Comparison of ENCODE assay signal across 1 cellular context in the genomic region with DNA sequence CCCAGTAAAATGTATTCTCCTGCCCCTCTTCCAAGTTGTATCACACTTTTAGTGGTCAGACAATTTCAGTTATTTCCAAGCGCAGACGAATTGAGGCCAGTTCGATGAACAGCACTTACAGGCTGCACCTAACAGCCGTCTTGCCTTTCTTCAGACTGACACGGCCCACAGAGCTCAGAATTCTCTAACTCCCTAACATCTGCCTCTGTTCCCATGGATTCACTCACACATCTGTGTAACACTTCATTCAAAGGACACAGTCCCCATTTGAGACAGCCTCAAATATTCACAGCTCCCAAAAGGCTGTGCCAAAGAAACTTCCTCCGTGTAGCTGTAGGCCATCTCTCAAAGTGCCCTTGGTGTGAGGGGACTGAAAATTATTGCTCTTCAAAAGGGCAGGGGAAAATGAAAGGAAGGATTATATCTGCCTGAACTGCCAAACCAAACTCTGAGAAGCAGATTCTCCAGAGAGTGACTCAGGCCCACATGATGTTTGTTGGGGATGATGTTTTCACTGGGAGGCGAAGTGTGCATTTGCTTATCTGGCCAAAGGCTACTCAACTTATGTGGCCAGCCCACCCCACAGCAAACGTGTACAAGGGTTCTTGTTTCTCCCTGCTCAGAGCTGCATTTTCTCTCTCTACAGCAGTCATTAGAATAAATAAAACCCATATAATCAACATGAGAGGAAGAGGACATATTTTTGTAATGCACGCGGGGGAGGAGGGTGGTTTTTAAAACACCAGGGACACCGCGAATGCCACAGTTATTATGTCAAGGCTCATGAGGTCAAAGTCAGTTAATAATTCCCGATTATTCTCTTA.
TF ChIP-seq lines count a peak whose summit lies in the region.

No MANE protein-coding gene starts in this region.

TF ChIP-seq in K562, 482 proteins besides CTCF, POLR2A, EP300 and RAD21 (continued from another document and continues in another):
- TF ChIP-seq, protein P1, sequence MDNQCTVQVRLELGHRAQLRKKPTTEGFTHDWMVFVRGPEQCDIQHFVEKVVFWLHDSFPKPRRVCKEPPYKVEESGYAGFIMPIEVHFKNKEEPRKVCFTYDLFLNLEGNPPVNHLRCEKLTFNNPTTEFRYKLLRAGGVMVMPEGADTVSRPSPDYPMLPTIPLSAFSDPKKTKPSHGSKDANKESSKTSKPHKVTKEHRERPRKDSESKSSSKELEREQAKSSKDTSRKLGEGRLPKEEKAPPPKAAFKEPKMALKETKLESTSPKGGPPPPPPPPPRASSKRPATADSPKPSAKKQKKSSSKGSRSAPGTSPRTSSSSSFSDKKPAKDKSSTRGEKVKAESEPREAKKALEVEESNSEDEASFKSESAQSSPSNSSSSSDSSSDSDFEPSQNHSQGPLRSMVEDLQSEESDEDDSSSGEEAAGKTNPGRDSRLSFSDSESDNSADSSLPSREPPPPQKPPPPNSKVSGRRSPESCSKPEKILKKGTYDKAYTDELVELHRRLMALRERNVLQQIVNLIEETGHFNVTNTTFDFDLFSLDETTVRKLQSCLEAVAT (IDR thresholded peaks at IDR 0.05): 0 out of 4 replicates have a peak, but pooled peaks of 1 of the 2 experiments have one; percentile 18
- TF ChIP-seq NR2C2 (CRISPR knock-in tag; IDR thresholded peaks at IDR 0.05) (no peak), NR2C2 (tag; IDR thresholded peaks at IDR 0.05) (peak; percentile 67), RBFOX2 (IDR thresholded peaks at IDR 0.05; ENCODE audit: low read depth, low read length) (no peak), MAFG (tag; conservative IDR thresholded peaks at IDR 0.05) (peak; percentile 34; the same call in 1 of the 2 replicates), MCM3 (IDR thresholded peaks at IDR 0.05) (no peak), TAF1 (IDR thresholded peaks at IDR 0.05; ENCODE audit: control insufficient read depth, extremely low read depth, insufficient read depth, low read length, severe bottlenecking) (no peak), CTBP1 (IDR thresholded peaks at IDR 0.05; ENCODE audit: borderline replicate concordance) (peak; percentile 61; the same call in 1 of the 2 replicates), SMARCB1 (IDR thresholded peaks at IDR 0.05; ENCODE audit: insufficient read length, low read depth) (no peak), ZC3H8 (IDR thresholded peaks at IDR 0.05) (no peak), ZNF77 (CRISPR knock-in tag; IDR thresholded peaks at IDR 0.05) (no peak), ZBTB8A (IDR thresholded peaks at IDR 0.05; ENCODE audit: partially characterized antibody) (no peak), SMAD3 (CRISPR knock-in tag; conservative IDR thresholded peaks at IDR 0.05) (no peak), RB1 (IDR thresholded peaks at IDR 0.05; ENCODE audit: low read depth) (no peak), CREM (IDR thresholded peaks at IDR 0.05; ENCODE audit: low read depth) (0 out of 2 replicates have a peak, but pooled peaks have one; percentile 51), KDM4B (IDR thresholded peaks at IDR 0.05; ENCODE audit: borderline replicate concordance in 2 of 2, low read depth in 1 of 2) (no peak), DIDO1 (tag; IDR thresholded peaks at IDR 0.05; ENCODE audit: low read depth) (0 out of 2 replicates have a peak, but pooled peaks have one; percentile 41), TAF9B (IDR thresholded peaks at IDR 0.05; ENCODE audit: partially characterized antibody) (no peak), PYGO2 (tag; IDR thresholded peaks at IDR 0.05) (peak; percentile 5; the same call in 1 of the 2 replicates), FOXJ2 (tag; IDR thresholded peaks at IDR 0.05) (peak; percentile 84), GTF2F1 (IDR thresholded peaks at IDR 0.05; ENCODE audit: low read depth, low read length) (no peak), MTA2 (IDR thresholded peaks at IDR 0.05; ENCODE audit: low read depth) (peak; percentile 13; the same call in 1 of the 2 replicates), CREBBP (IDR thresholded peaks at IDR 0.05; ENCODE audit: low read depth, low read length) (no peak)
- TF ChIP-seq, protein P2, sequence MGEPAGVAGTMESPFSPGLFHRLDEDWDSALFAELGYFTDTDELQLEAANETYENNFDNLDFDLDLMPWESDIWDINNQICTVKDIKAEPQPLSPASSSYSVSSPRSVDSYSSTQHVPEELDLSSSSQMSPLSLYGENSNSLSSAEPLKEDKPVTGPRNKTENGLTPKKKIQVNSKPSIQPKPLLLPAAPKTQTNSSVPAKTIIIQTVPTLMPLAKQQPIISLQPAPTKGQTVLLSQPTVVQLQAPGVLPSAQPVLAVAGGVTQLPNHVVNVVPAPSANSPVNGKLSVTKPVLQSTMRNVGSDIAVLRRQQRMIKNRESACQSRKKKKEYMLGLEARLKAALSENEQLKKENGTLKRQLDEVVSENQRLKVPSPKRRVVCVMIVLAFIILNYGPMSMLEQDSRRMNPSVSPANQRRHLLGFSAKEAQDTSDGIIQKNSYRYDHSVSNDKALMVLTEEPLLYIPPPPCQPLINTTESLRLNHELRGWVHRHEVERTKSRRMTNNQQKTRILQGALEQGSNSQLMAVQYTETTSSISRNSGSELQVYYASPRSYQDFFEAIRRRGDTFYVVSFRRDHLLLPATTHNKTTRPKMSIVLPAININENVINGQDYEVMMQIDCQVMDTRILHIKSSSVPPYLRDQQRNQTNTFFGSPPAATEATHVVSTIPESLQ (CRISPR knock-in tag; IDR thresholded peaks at IDR 0.05): no peak
- TF ChIP-seq, protein P3, sequence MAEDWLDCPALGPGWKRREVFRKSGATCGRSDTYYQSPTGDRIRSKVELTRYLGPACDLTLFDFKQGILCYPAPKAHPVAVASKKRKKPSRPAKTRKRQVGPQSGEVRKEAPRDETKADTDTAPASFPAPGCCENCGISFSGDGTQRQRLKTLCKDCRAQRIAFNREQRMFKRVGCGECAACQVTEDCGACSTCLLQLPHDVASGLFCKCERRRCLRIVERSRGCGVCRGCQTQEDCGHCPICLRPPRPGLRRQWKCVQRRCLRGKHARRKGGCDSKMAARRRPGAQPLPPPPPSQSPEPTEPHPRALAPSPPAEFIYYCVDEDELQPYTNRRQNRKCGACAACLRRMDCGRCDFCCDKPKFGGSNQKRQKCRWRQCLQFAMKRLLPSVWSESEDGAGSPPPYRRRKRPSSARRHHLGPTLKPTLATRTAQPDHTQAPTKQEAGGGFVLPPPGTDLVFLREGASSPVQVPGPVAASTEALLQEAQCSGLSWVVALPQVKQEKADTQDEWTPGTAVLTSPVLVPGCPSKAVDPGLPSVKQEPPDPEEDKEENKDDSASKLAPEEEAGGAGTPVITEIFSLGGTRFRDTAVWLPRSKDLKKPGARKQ (CRISPR knock-in tag; IDR thresholded peaks at IDR 0.05): no peak
- TF ChIP-seq, protein P4, sequence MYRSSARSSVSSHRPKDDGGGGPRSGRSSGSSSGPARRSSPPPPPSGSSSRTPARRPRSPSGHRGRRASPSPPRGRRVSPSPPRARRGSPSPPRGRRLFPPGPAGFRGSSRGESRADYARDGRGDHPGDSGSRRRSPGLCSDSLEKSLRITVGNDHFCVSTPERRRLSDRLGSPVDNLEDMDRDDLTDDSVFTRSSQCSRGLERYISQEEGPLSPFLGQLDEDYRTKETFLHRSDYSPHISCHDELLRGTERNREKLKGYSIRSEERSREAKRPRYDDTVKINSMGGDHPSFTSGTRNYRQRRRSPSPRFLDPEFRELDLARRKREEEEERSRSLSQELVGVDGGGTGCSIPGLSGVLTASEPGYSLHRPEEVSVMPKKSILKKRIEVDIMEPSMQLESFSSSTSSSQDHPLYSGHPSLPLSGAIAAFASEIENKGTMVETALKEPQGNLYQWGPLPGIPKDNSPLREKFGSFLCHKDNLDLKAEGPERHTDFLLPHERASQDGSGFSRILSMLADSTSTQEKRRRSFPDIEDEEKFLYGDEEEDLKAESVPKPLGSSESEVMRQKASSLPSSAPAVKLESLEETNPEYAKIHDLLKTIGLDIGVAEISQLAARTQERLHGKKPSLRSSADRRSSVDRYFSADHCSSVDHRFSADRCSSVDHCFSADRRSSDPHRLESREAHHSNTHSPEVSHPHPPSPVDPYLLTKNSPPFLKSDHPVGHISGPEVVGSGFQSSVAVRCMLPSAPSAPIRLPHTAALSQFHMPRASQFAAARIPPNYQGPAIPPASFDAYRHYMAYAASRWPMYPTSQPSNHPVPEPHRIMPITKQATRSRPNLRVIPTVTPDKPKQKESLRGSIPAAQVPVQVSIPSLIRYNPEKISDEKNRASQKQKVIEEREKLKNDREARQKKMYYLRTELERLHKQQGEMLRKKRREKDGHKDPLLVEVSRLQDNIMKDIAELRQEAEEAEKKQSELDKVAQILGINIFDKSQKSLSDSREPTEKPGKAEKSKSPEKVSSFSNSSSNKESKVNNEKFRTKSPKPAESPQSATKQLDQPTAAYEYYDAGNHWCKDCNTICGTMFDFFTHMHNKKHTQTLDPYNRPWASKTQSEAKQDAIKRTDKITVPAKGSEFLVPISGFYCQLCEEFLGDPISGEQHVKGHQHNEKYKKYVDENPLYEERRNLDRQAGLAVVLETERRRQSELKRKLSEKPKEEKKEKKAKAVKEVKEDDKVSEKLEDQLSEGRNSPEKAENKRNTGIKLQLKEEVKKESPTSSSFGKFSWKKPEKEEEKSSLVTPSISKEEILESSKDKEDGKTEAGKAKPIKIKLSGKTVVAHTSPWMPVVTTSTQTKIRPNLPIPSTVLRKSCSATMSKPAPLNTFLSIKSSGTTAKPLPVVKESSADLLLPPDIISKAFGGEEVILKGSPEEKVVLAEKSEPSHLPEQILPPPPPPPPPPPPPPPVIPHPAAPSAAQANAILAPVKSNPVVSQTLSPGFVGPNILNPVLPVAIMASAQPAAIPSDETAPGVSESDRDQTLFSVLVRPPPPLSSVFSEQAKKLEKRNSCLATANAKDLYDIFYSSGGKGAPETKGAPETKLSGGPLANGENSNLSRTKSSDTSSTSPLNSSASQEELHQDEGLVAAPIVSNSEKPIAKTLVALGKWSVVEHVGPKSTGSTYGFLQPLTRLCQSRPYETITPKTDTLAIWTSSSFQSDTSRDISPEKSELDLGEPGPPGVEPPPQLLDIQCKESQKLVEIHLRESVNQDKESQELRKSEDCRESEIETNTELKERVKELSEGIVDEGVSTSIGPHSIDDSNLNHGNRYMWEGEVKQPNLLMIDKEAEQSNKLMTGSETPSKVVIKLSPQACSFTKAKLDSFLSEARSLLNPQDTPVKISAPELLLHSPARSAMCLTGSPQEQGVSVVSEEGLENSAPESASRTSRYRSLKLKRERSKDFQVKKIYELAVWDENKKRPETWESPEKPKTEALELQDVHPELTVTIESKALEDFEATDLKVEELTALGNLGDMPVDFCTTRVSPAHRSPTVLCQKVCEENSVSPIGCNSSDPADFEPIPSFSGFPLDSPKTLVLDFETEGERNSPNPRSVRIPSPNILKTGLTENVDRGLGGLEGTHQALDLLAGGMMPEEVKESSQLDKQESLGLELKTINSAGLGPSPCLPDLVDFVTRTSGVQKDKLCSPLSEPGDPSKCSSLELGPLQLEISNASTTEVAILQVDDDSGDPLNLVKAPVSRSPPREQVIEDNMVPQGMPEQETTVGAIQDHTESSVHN (IDR thresholded peaks at IDR 0.05; ENCODE audit: borderline replicate concordance in 1 of 2, low read depth in 1 of 2): no peak
- TF ChIP-seq, protein P5, sequence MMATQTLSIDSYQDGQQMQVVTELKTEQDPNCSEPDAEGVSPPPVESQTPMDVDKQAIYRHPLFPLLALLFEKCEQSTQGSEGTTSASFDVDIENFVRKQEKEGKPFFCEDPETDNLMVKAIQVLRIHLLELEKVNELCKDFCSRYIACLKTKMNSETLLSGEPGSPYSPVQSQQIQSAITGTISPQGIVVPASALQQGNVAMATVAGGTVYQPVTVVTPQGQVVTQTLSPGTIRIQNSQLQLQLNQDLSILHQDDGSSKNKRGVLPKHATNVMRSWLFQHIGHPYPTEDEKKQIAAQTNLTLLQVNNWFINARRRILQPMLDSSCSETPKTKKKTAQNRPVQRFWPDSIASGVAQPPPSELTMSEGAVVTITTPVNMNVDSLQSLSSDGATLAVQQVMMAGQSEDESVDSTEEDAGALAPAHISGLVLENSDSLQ (IDR thresholded peaks at IDR 0.05): peak; percentile 34; the same call in 1 of the 2 replicates
- TF ChIP-seq, protein P6, sequence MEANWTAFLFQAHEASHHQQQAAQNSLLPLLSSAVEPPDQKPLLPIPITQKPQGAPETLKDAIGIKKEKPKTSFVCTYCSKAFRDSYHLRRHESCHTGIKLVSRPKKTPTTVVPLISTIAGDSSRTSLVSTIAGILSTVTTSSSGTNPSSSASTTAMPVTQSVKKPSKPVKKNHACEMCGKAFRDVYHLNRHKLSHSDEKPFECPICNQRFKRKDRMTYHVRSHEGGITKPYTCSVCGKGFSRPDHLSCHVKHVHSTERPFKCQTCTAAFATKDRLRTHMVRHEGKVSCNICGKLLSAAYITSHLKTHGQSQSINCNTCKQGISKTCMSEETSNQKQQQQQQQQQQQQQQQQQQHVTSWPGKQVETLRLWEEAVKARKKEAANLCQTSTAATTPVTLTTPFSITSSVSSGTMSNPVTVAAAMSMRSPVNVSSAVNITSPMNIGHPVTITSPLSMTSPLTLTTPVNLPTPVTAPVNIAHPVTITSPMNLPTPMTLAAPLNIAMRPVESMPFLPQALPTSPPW (CRISPR knock-in tag; IDR thresholded peaks at IDR 0.05): peak; percentile 44; the same call in 1 of the 2 replicates
- TF ChIP-seq, protein P7, sequence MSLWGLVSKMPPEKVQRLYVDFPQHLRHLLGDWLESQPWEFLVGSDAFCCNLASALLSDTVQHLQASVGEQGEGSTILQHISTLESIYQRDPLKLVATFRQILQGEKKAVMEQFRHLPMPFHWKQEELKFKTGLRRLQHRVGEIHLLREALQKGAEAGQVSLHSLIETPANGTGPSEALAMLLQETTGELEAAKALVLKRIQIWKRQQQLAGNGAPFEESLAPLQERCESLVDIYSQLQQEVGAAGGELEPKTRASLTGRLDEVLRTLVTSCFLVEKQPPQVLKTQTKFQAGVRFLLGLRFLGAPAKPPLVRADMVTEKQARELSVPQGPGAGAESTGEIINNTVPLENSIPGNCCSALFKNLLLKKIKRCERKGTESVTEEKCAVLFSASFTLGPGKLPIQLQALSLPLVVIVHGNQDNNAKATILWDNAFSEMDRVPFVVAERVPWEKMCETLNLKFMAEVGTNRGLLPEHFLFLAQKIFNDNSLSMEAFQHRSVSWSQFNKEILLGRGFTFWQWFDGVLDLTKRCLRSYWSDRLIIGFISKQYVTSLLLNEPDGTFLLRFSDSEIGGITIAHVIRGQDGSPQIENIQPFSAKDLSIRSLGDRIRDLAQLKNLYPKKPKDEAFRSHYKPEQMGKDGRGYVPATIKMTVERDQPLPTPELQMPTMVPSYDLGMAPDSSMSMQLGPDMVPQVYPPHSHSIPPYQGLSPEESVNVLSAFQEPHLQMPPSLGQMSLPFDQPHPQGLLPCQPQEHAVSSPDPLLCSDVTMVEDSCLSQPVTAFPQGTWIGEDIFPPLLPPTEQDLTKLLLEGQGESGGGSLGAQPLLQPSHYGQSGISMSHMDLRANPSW (CRISPR knock-in tag; IDR thresholded peaks at IDR 0.05): no peak
- TF ChIP-seq, protein P8, sequence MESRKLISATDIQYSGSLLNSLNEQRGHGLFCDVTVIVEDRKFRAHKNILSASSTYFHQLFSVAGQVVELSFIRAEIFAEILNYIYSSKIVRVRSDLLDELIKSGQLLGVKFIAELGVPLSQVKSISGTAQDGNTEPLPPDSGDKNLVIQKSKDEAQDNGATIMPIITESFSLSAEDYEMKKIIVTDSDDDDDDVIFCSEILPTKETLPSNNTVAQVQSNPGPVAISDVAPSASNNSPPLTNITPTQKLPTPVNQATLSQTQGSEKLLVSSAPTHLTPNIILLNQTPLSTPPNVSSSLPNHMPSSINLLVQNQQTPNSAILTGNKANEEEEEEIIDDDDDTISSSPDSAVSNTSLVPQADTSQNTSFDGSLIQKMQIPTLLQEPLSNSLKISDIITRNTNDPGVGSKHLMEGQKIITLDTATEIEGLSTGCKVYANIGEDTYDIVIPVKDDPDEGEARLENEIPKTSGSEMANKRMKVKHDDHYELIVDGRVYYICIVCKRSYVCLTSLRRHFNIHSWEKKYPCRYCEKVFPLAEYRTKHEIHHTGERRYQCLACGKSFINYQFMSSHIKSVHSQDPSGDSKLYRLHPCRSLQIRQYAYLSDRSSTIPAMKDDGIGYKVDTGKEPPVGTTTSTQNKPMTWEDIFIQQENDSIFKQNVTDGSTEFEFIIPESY (CRISPR knock-in tag; IDR thresholded peaks at IDR 0.05): no peak
